ENCODE assay signal across 9 cellular contexts in genomic region chr10:9205558-9205957, GRCh38.
"Had no signal": no experiment of that assay in that cellular context is flagged by ENCODE, and none has a peak within 500 bp of the region (broad histone marks: within the 10 kb centered on the region; RNA-seq: fewer than 3 reads in every experiment).

No MANE protein-coding gene starts in this region.

- H3K36me3 ChIP-seq: HAP-1 had no signal

- H3K9me3 ChIP-seq: HAP-1 had no signal

- H3K27ac ChIP-seq: GM23248 had no signal

- H3K4me1 ChIP-seq: HAP-1 had no signal

- H2AFZ ChIP-seq: GM23248, GM23338 had no signal

- H3K4me2 ChIP-seq: GM23338 had no signal

- H3K4me3 ChIP-seq: GM23248, GM23338, HAP-1 had no signal

- ATAC-seq: GM23338, HCT116 had no signal

- H3K9ac ChIP-seq: GM23248 had no signal

- DNase-seq: GM23248, GOT3, H7, H9, HCEC 1CT, HFFc6 had no signal
